ENCODE assay signal across 23 cellular contexts in the genomic region with DNA sequence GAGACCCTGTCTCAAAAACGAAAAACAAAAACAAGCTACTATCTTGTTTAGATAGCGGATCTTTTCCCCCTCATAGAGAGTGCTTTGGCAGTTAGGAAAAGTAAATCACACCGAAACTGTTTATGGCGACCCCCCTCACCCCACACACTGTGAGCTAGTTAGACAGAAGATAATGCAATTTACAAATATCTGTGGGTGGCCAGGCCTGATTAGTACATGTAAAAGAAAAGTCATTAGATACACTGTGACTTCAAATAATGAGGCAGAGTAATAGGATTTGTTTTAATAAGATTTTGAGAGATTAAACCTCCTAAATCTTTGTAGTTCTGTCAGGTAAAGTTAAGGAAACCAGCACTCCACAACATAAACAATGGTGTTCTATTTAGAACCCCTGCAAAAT.
"Had no signal": no experiment of that assay in that cellular context is flagged by ENCODE, and none has a peak within 500 bp of the region (broad histone marks: within the 10 kb centered on the region; RNA-seq: fewer than 3 reads in every experiment).

No MANE protein-coding gene starts in this region.

- H3K4me2 ChIP-seq: hepatocyte, smooth muscle cell had no signal

- H3K27me3 ChIP-seq: heart right ventricle, hepatocyte, neutrophil, ovary, right atrium auricular region, right lobe of liver, stomach, testis, tibial artery, upper lobe of right lung had no signal

- DNase-seq: heart right ventricle; islet precursor cell; left ventricle myocardium inferior; midbrain; naive thymus-derived CD8-positive, alpha-beta T cell; occipital lobe; ovary; right lobe of liver; stimulated activated CD4-positive, alpha-beta T cell treated with anti-CD3 and anti-CD28 coated beads, Interleukin-15, amount 100 ng/mL, for 24 hours; stimulated activated CD4-positive, alpha-beta T cell treated with anti-CD3 and anti-CD28 coated beads, Interleukin-2, amount 100 ng/mL, for 24 hours; stimulated activated CD4-positive, alpha-beta T cell treated with anti-CD3 and anti-CD28 coated beads, Interleukin-4, amount 100 ng/mL, for 1 hour; stimulated activated naive B cell treated with anti-CD40 and anti-IgM and Interleukin-4, amounts not matched to agents 10 μg/mL and 1 μg/mL and 100 μg/mL, for 72 hours; stimulated activated naive CD8-positive, alpha-beta T cell treated with anti-CD3 and anti-CD28 coated beads, Interleukin-15, Interleukin-2, amounts not matched to agents 100 U/mL and 50 U/mL, for 24 hours; stomach; testis; tibial artery; trophoblast cell; upper lobe of right lung had no signal

- ATAC-seq: heart right ventricle; naive thymus-derived CD8-positive, alpha-beta T cell; right lobe of liver; stimulated activated naive B cell treated with anti-CD40 and anti-IgM and Interleukin-4, amounts not matched to agents 10 μg/mL and 1 μg/mL and 100 μg/mL, for 72 hours; stimulated activated naive CD8-positive, alpha-beta T cell treated with anti-CD3 and anti-CD28 coated beads, Interleukin-15, Interleukin-2, amounts not matched to agents 100 U/mL and 50 U/mL, for 24 hours; upper lobe of right lung had no signal

- H3K9me3 ChIP-seq: neutrophil, ovary, right atrium auricular region, right lobe of liver, testis, tibial artery, upper lobe of right lung had no signal

- H3K36me3 ChIP-seq: heart right ventricle, left ventricle myocardium inferior, neutrophil, ovary, right atrium auricular region, right lobe of liver, stomach, tibial artery, upper lobe of right lung had no signal

- H3K4me3 ChIP-seq: heart right ventricle, hepatocyte, left ventricle myocardium inferior, lung, ovary, right atrium auricular region, right lobe of liver, smooth muscle cell, stomach, testis, tibial artery, upper lobe of right lung had no signal

- H3K27ac ChIP-seq: hepatocyte, neutrophil, ovary, right atrium auricular region, right lobe of liver, stomach, testis, upper lobe of right lung had no signal
